In genomic region chr11:130190371-130190881, GRCh38 we compare ENCODE assay signal across 21 cellular contexts. TPM values are rescaled to one million over a fixed set of nuclear protein-coding genes. Genes with fewer than 3 reads are reported as not detected.
"Had no signal": no experiment of that assay in that cellular context is flagged by ENCODE, and none has a peak within 500 bp of the region (broad histone marks: within the 10 kb centered on the region; RNA-seq: fewer than 3 reads in every experiment).

No MANE protein-coding gene starts in this region.

- H3K27ac ChIP-seq: adrenal gland, coronary artery, gastrocnemius medialis, prostate gland, sigmoid colon, testis had no signal

- DNase-seq: activated CD4-positive, alpha-beta T cell treated with anti-CD3 and anti-CD28 coated beads, Interleukin-2, amount 10 ng/mL, durations not matched to agents 7 days and 5 days; activated CD8-positive, alpha-beta memory T cell treated with anti-CD3 and anti-CD28 coated beads for 24 hours; activated naive CD4-positive, alpha-beta T cell treated with anti-CD3 and anti-CD28 coated beads, Interleukin-2, amount 50 U/mL, for 16 hours; activated T-cell treated with anti-CD3 and anti-CD28 coated beads for 4 hours; adrenal gland; caudate nucleus; effector memory CD4-positive, alpha-beta T cell; gastrocnemius medialis; heart right ventricle; islet precursor cell; left ventricle myocardium superior; naive thymus-derived CD8-positive, alpha-beta T cell; nucleus accumbens; sigmoid colon; stimulated activated CD4-positive, alpha-beta T cell treated with anti-CD3 and anti-CD28 coated beads, Interleukin-12 subunit alpha, Interleukin-12 subunit beta, amount 100 ng/mL, for 4 hours; stimulated activated naive CD4-positive, alpha-beta T cell treated with Interleukin-2 at 50 U/mL for 16 hours; T1000; testis had no signal

- H3K36me3 ChIP-seq: adrenal gland, gastrocnemius medialis, heart right ventricle, sigmoid colon had no signal

- H3K4me3 ChIP-seq: adrenal gland, coronary artery, gastrocnemius medialis, heart right ventricle, prostate gland, sigmoid colon, testis had no signal

- H3K36me3 Mint-ChIP-seq: naive thymus-derived CD8-positive, alpha-beta T cell had no signal

- H3K4me1 Mint-ChIP-seq: activated CD4-positive, alpha-beta T cell treated with anti-CD3 and anti-CD28 coated beads, Interleukin-2, amount 10 ng/mL, durations not matched to agents 7 days and 5 days; naive thymus-derived CD8-positive, alpha-beta T cell had no signal

- H3K27ac Mint-ChIP-seq: activated CD4-positive, alpha-beta T cell treated with anti-CD3 and anti-CD28 coated beads, Interleukin-2, amount 10 ng/mL, durations not matched to agents 7 days and 5 days; activated T-helper 2 cell treated with anti-CD3 and anti-CD28 coated beads, Interferon-gamma antibody, Interleukin-2, Interleukin-4, amounts not matched to agents 10 μg/mL and 5 μg/mL and 100 μg/mL, durations not matched to agents 14 hours and 24 hours and 36 hours had no signal

- H3K27me3 ChIP-seq: adrenal gland, gastrocnemius medialis, heart right ventricle, sigmoid colon, testis had no signal

- H3K4me3 Mint-ChIP-seq: activated CD4-positive, alpha-beta T cell treated with anti-CD3 and anti-CD28 coated beads, Interleukin-2, amount 10 ng/mL, durations not matched to agents 7 days and 5 days; naive thymus-derived CD8-positive, alpha-beta T cell had no signal

- H3K27me3 Mint-ChIP-seq: activated CD4-positive, alpha-beta T cell treated with anti-CD3 and anti-CD28 coated beads, Interleukin-2, amount 10 ng/mL, durations not matched to agents 7 days and 5 days had no signal

- ATAC-seq: gastrocnemius medialis; left ventricle myocardium superior; naive thymus-derived CD8-positive, alpha-beta T cell had no signal

- H3K9me3 ChIP-seq: adrenal gland, gastrocnemius medialis, prostate gland, sigmoid colon, testis had no signal

- H3K4me1 ChIP-seq: gastrocnemius medialis, prostate gland, sigmoid colon, testis had no signal

- H3K9me3 Mint-ChIP-seq: activated CD4-positive, alpha-beta T cell treated with anti-CD3 and anti-CD28 coated beads, Interleukin-2, amount 10 ng/mL, durations not matched to agents 7 days and 5 days; activated T-helper 2 cell treated with anti-CD3 and anti-CD28 coated beads, Interferon-gamma antibody, Interleukin-2, Interleukin-4, amounts not matched to agents 10 μg/mL and 5 μg/mL and 100 μg/mL, durations not matched to agents 14 hours and 24 hours and 36 hours; naive thymus-derived CD8-positive, alpha-beta T cell had no signal

RNA-seq across cellular contexts. Expression of gene ST14, which starts 30.8 kb away (rescaled TPM):
- total RNA-seq: activated CD4-positive, alpha-beta T cell treated with anti-CD3 and anti-CD28 coated beads, Interleukin-2, amount 10 ng/mL, durations not matched to agents 7 days and 5 days had no signal
- polyA plus RNA-seq: naive thymus-derived CD8-positive, alpha-beta T cell had no signal
